Comparison of ENCODE assay signal across 22 cellular contexts in the genomic region with DNA sequence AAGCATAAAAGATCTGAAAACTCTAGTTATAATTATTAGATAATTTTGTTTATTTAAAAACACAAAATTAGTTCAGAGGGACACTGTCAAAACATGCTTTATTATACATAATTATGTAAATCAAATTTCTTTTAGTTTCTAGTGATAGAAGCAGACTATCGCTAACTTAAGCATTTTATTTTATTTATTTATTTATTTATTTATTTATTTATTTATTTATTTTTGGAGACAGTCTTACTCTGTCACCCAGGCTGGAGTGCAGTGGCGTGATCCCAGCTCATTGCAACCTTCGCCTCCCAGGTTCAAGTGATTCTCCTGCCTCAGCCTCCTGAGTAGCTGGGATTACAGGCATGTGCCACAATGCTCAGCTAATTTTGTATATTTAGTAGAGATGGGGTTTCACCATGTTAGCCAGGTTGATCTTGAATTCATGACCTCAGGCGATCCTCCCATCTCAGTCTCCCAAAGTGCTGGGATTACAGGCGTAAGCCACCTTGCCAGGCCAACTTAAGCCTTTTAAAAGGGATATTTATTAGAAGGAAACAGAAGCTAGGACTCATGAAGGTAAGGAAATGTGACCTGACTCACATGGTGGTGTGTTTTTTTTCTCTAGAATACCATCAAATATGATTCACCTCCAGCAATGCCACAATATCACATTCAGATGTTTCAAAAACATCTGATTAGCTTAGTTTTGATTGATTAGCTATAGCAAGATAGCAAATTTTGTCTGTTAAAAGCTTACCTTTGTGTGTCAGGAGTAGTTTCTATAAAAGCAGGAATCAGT.
DNase-seq lines count a peak whose midpoint lies in the region; ATAC-seq, FAIRE-seq and TF ChIP-seq lines count a peak whose summit lies in the region.
"Had no signal": no experiment of that assay in that cellular context is flagged by ENCODE, and none has a peak within 500 bp of the region (broad histone marks: within the 10 kb centered on the region; RNA-seq: fewer than 3 reads in every experiment).

No MANE protein-coding gene starts in this region.

- no peaks in the 10 kb centered on the region for H3K36me3 Mint-ChIP-seq in naive thymus-derived CD8-positive, alpha-beta T cell
- H3K36me3 Mint-ChIP-seq: IgD-negative memory B cell had no signal

- intact Hi-C loops in IMR-90 (cut with micrococcal nuclease), result no loop called here

- no peak overlapping the region for H3K14ac ChIP-seq in IMR-90 (replicated peaks; ENCODE audit: low read depth, low read length)

- CTCF ChIA-PET in IMR-90 (lab: Yijun Ruan, JAX), result no interaction called here

- H3K27ac Mint-ChIP-seq in naive thymus-derived CD8-positive, alpha-beta T cell, result no peak overlapping the region
- H3K27ac Mint-ChIP-seq: B cell, IgD-negative memory B cell had no signal

- no peaks in the 10 kb centered on the region for H4K20me1 ChIP-seq in IMR-90 (ENCODE audit: insufficient read depth, low read length)

- FAIRE-seq in H54 (lab: Jason Lieb, UNC), result peak; percentile 30
- FAIRE-seq in endometrium (lab: Jason Lieb, UNC), result peak; percentile 66
- FAIRE-seq: HTR-8/SVneo had no signal

- no peak overlapping the region for H3K4me2 ChIP-seq in IMR-90 (ENCODE audit: low read depth, low read length)

- H2AK5ac ChIP-seq in IMR-90 (ENCODE audit: low read depth, low read length), result no peak overlapping the region

- no peaks in the 10 kb centered on the region for H3K4me1 ChIP-seq in IMR-90 (ENCODE audit: control insufficient read depth, insufficient read depth, low read length)
- H3K4me1 ChIP-seq: Peyer's patch had no signal

- no TSS peak for BruUV-seq in IMR-90 (replicated peaks; lab: Mats Ljungman, UMichigan)

- H2BK15ac ChIP-seq in IMR-90 (ENCODE audit: low read depth, low read length), result no peak overlapping the region

- in situ Hi-C loops in IMR-90 (cut with MboI; ENCODE audit: low sequenced_read_pairs), result no loop called here

- H3K9me3 Mint-ChIP-seq in naive thymus-derived CD8-positive, alpha-beta T cell, result peaks cover 5 to 27% (median 11%) of the 10 kb centered on the region in 9 donors
- H3K9me3 Mint-ChIP-seq: IgD-negative memory B cell had no signal

- H3K4me3 ChIP-seq in IMR-90 (ENCODE audit: insufficient read depth, low read depth, low read length), result no peak overlapping the region
- H3K4me3 ChIP-seq: MG63, Peyer's patch had no signal

- H3K9me3 ChIP-seq in IMR-90 (ENCODE audit: control insufficient read depth, insufficient read depth, low read length), result no peaks in the 10 kb centered on the region
- H3K9me3 ChIP-seq: MG63, Peyer's patch had no signal

- H3K36me3 ChIP-seq in IMR-90 (ENCODE audit: control insufficient read depth, insufficient read depth, low read length), result no peaks in the 10 kb centered on the region
- H3K36me3 ChIP-seq: MG63, Peyer's patch had no signal

- no peak overlapping the region for H4K8ac ChIP-seq in IMR-90 (ENCODE audit: low read depth in 2 of 2, low read length in 2 of 2)

- dilution Hi-C loops in IMR-90 (cut with HindIII; ENCODE audit: low sequenced_read_pairs, unreplicated experiment), result no loop called here

- POLR2A ChIA-PET in IMR-90 (lab: Charles Lee; ENCODE audit: unreplicated experiment), result no interaction called here
- POLR2A ChIA-PET in naive thymus-derived CD8-positive, alpha-beta T cell (lab: Charles Lee), result no interaction called here

- H3K27me3 ChIP-seq in IMR-90 (ENCODE audit: control insufficient read depth, insufficient read depth, low read length), result no peaks in the 10 kb centered on the region
- H3K27me3 ChIP-seq: MG63, Peyer's patch had no signal

- H3K27me3 Mint-ChIP-seq in naive thymus-derived CD8-positive, alpha-beta T cell, result no peaks in the 10 kb centered on the region
- H3K27me3 Mint-ChIP-seq: B cell, IgD-negative memory B cell had no signal

- no peak overlapping the region for H2BK20ac ChIP-seq in IMR-90 (ENCODE audit: low read depth, low read length)

- no peak overlapping the region for H2BK120ac ChIP-seq in IMR-90 (ENCODE audit: low read depth, low read length)

- no peaks in the 10 kb centered on the region for H3K4me1 Mint-ChIP-seq in naive thymus-derived CD8-positive, alpha-beta T cell
- H3K4me1 Mint-ChIP-seq: B cell had no signal

- TF ChIP-seq CTCF in IMR-90 (conservative IDR thresholded peaks at IDR 0.05; ENCODE audit: low read depth, low read length), result no peak

- TF ChIP-seq POLR2A in H54 (IDR thresholded peaks at IDR 0.05; ENCODE audit: low read depth, low read length) (no peak), IMR-90 (IDR thresholded peaks at IDR 0.05; ENCODE audit: low read depth, low read length) (no peak)

- no peaks in the 10 kb centered on the region for H3K79me1 ChIP-seq in IMR-90 (ENCODE audit: low read depth in 1 of 2, low read length in 2 of 2)

- H4K5ac ChIP-seq in IMR-90 (ENCODE audit: low read depth, low read length), result no peak overlapping the region

- no peak overlapping the region for H2AFZ ChIP-seq in IMR-90 (replicated peaks; ENCODE audit: low read length, poor library complexity)

- no peaks in the 10 kb centered on the region for H3K9me1 ChIP-seq in IMR-90 (ENCODE audit: insufficient read depth, low read length)

- H2BK5ac ChIP-seq in IMR-90 (ENCODE audit: low read depth, low read length, poor library complexity, severe bottlenecking), result no peak overlapping the region

- H3K4me3 Mint-ChIP-seq in naive thymus-derived CD8-positive, alpha-beta T cell, result no peak overlapping the region
- H3K4me3 Mint-ChIP-seq: B cell, IgD-negative memory B cell had no signal

- H3K56ac ChIP-seq in IMR-90 (ENCODE audit: extremely low read depth, insufficient read depth, low read length), result no peak overlapping the region

- no peak overlapping the region for H3K23ac ChIP-seq in IMR-90 (ENCODE audit: low read depth, low read length)

- no peak overlapping the region for H3K18ac ChIP-seq in IMR-90 (ENCODE audit: low read depth, low read length)

- no peak overlapping the region for H3K9ac ChIP-seq in IMR-90 (ENCODE audit: low read depth, low read length)

- H3K4ac ChIP-seq in IMR-90 (ENCODE audit: low read depth, low read length), result no peak overlapping the region

- no peak for ATAC-seq in IMR-90 (ENCODE audit: low read depth)
- no peak for ATAC-seq in naive thymus-derived CD8-positive, alpha-beta T cell
- ATAC-seq: Right ventricle myocardium inferior had no signal

- no peak for DNase-seq in H54 (ENCODE audit: insufficient read length, low spot score)
- DNase-seq in IMR-90, result peak; percentile 2
- DNase-seq in kidney tubule cell (ENCODE audit: low spot score), result peak; percentile 73
- no peak for DNase-seq in NCI-H526 (lab: John Stamatoyannopoulos, UW)
- DNase-seq in dedifferentiated amniotic fluid mesenchymal stem cell (ENCODE audit: extremely low spot score), result no peak
- DNase-seq in naive thymus-derived CD8-positive, alpha-beta T cell, result no peak
- DNase-seq: COR-L47, GDM1, Karpas-422, MG63, NCI-H1048, NCI-H1436 treated with DMSO at 0.1 percent for 48 hours, NCI-H2029, NCI-H345, NCI-H526 treated with DMSO at 0.1 percent for 48 hours, Peyer's patch, SW 1271 had no signal

- no peak overlapping the region for H4K91ac ChIP-seq in IMR-90 (ENCODE audit: insufficient read depth, low read depth, low read length)

- no peak overlapping the region for H3K27ac ChIP-seq in IMR-90 (ENCODE audit: insufficient read depth, low read length)
- H3K27ac ChIP-seq: Peyer's patch had no signal

- WGBS in IMR-90 (ENCODE audit: extremely low coverage in 2 of 2, insufficient read length in 1 of 2), 2 experiments, result no CpG with 5 or more reads among the region's 5 CpGs

- no peak overlapping the region for H2AK9ac ChIP-seq in IMR-90 (replicated peaks; ENCODE audit: low read depth, low read length, poor library complexity)

- TF ChIP-seq RAD21 in IMR-90 (IDR thresholded peaks at IDR 0.05; ENCODE audit: low read length), result no peak

TF ChIP-seq in IMR-90, 13 proteins besides CTCF, POLR2A, EP300 and RAD21:
- TF ChIP-seq, protein P1, sequence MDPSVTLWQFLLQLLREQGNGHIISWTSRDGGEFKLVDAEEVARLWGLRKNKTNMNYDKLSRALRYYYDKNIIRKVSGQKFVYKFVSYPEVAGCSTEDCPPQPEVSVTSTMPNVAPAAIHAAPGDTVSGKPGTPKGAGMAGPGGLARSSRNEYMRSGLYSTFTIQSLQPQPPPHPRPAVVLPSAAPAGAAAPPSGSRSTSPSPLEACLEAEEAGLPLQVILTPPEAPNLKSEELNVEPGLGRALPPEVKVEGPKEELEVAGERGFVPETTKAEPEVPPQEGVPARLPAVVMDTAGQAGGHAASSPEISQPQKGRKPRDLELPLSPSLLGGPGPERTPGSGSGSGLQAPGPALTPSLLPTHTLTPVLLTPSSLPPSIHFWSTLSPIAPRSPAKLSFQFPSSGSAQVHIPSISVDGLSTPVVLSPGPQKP (IDR thresholded peaks at IDR 0.05; ENCODE audit: borderline replicate concordance, low read depth, low read length), result no peak
- TF ChIP-seq NFE2L2 (IDR thresholded peaks at IDR 0.05; ENCODE audit: low read depth, low read length) (no peak), CHD1 (IDR thresholded peaks at IDR 0.05; ENCODE audit: low read depth, low read length) (no peak), SMC3 (IDR thresholded peaks at IDR 0.05; ENCODE audit: low read depth, low read length) (no peak), MAFK (IDR thresholded peaks at IDR 0.05; ENCODE audit: low read depth, low read length) (no peak), USF2 (IDR thresholded peaks at IDR 0.05; ENCODE audit: low read depth, low read length) (no peak), CEBPB (IDR thresholded peaks at IDR 0.05; ENCODE audit: low read depth, low read length) (no peak), RCOR1 (IDR thresholded peaks at IDR 0.05; ENCODE audit: insufficient replicate concordance, low read length) (no peak), RFX5 (IDR thresholded peaks at IDR 0.05; ENCODE audit: low read depth, low read length) (no peak), FOS (IDR thresholded peaks at IDR 0.05; ENCODE audit: low read depth, low read length) (no peak), MAZ (IDR thresholded peaks at IDR 0.05; ENCODE audit: borderline replicate concordance, low read depth, low read length) (no peak), BHLHE40 (IDR thresholded peaks at IDR 0.05; ENCODE audit: low read depth, low read length) (no peak), MXI1 (IDR thresholded peaks at IDR 0.05; ENCODE audit: borderline replicate concordance, low read depth, low read length) (no peak)
TF ChIP-seq in IMR-90: peak in this region for 0.

Comparison
In these comparisons a context has a peak if more than half of its experiments do, and no peak if none do; other contexts are left out.
1. DNase-seq: peak in IMR-90 (single experiment) and kidney tubule cell (single experiment); none in H54 (single experiment), NCI-H526 (0 of 2), dedifferentiated amniotic fluid mesenchymal stem cell (single experiment) and naive thymus-derived CD8-positive, alpha-beta T cell (0 of 10).